Comparison of ENCODE assay signal across 29 cellular contexts in genomic region chr2:23204650-23205049, GRCh38.
"Had no signal": no experiment of that assay in that cellular context is flagged by ENCODE, and none has a peak within 500 bp of the region (broad histone marks: within the 10 kb centered on the region; RNA-seq: fewer than 3 reads in every experiment).

No MANE protein-coding gene starts in this region.

- H3K27me3 ChIP-seq: ascending aorta, breast epithelium, cardiac muscle cell, colonic mucosa, esophagus muscularis mucosa had no signal

- ATAC-seq: activated CD4-positive, CD25-positive, alpha-beta regulatory T cell treated with anti-CD3 and anti-CD28 coated beads, Interleukin-2, amount 50 U/mL, for 24 hours; activated CD8-positive, alpha-beta T cell treated with anti-CD3 and anti-CD28 coated beads for 36 hours; activated T-cell treated with anti-CD3 and anti-CD28 coated beads, Interleukin-2, amount 50 U/mL, for 4 hours; activated T-helper 17 cell treated with anti-CD3 and anti-CD28 coated beads, Interleukin-2, amount 50 U/mL, for 72 hours; T-helper 17 cell had no signal

- H3K27ac ChIP-seq: ascending aorta, breast epithelium, cardiac muscle cell, colonic mucosa, esophagus muscularis mucosa, WERI-Rb-1 had no signal

- H3K36me3 ChIP-seq: ascending aorta, breast epithelium, cardiac muscle cell, colonic mucosa, esophagus muscularis mucosa, WERI-Rb-1 had no signal

- H3K9me3 ChIP-seq: ascending aorta, colonic mucosa had no signal

- DNase-seq: activated B cell treated with CpG ODN at 0.5 μM for 24 hours; activated CD4-positive, alpha-beta T cell treated with anti-CD3 and anti-CD28 coated beads for 48 hours; activated CD4-positive, alpha-beta T cell treated with anti-CD3 and anti-CD28 coated beads, Interleukin-2, amount 50 U/mL, for 1 hour; activated CD4-positive, alpha-beta T cell treated with anti-CD3 and anti-CD28 coated beads, Interleukin-2, amount 50 U/mL, for 48 hours; activated CD8-positive, alpha-beta memory T cell treated with anti-CD3 and anti-CD28 coated beads for 24 hours; activated CD8-positive, alpha-beta T cell treated with anti-CD3 and anti-CD28 coated beads for 36 hours; activated effector memory CD4-positive, alpha-beta T cell treated with Interleukin-2 at 50 U/mL for 16 hours; activated gamma-delta T cell treated with Interleukin-2 at 50 U/mL for 16 hours; activated naive CD4-positive, alpha-beta T cell treated with anti-CD3 and anti-CD28 coated beads, Interleukin-2, amount 50 U/mL, for 16 hours; activated naive CD4-positive, alpha-beta T cell treated with Interleukin-2 at 50 U/mL for 16 hours; activated T-cell treated with anti-CD3 and anti-CD28 coated beads, Interleukin-2, amount 50 U/mL, for 4 hours; amniotic stem cell; central memory CD4-positive, alpha-beta T cell; cerebellar nuclear complex; colonic mucosa; effector CD8-positive, alpha-beta T cell; endodermal cell; erythroblast; head of caudate nucleus; T-helper 1 cell; T-helper 17 cell; T1000; WERI-Rb-1 had no signal

- H3K4me1 ChIP-seq: ascending aorta, breast epithelium, colonic mucosa had no signal

- H3K4me3 ChIP-seq: ascending aorta, breast epithelium, cardiac muscle cell, colonic mucosa, esophagus muscularis mucosa had no signal
